5 cellular contexts compared by ENCODE assay signal in the genomic region with DNA sequence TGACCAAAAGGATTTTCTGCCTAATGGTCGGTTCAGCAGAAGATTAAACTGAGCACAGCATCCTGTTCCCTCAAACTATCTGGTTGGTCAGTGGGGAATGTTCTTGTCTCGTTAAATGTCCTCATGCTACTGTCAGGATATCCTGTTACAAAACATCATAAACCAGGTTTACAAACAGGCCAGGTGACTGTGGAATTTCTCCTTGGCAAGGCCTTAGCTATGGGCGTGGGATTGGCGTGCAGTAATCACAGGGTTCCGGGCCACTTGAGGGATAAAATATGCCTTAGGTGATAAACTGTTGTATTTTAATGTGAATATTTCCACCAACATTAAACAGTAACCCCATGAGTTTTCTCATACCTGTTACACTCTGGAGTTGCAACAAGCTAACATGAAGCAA. TPM values are rescaled to one million over a fixed set of nuclear protein-coding genes. Genes with fewer than 3 reads are reported as not detected.
"Had no signal": no experiment of that assay in that cellular context is flagged by ENCODE, and none has a peak within 500 bp of the region (broad histone marks: within the 10 kb centered on the region; RNA-seq: fewer than 3 reads in every experiment).

No MANE protein-coding gene starts in this region.

RNA-seq across cellular contexts. Expression of gene C16orf89, which starts 39.3 kb away (rescaled TPM):
- total RNA-seq: K562, OCI-LY7, PC-9, RPMI7951, SJCRH30 had no signal
